16 cellular contexts compared by ENCODE assay signal in genomic region chrX:2451456-2452316, GRCh38. TPM values are rescaled to one million over a fixed set of nuclear protein-coding genes. Genes with fewer than 3 reads are reported as not detected.
DNase-seq lines count a peak whose midpoint lies in the region; ATAC-seq and TF ChIP-seq lines count a peak whose summit lies in the region.
"Had no signal": no experiment of that assay in that cellular context is flagged by ENCODE, and none has a peak within 500 bp of the region (broad histone marks: within the 10 kb centered on the region; RNA-seq: fewer than 3 reads in every experiment).

No MANE protein-coding gene starts in this region.

- no peak overlapping the region for H3K4me3 ChIP-seq in AG04449 (ENCODE audit: low read depth, low read length)
- no peak overlapping the region for H3K4me3 ChIP-seq in HUES64 (ENCODE audit: low read length)
- H3K4me3 ChIP-seq in endodermal cell (ENCODE audit: low read length) = no peak overlapping the region
- no peak overlapping the region for H3K4me3 ChIP-seq in upper lobe of left lung

- H3K27me3 ChIP-seq in HUES64 (ENCODE audit: insufficient read depth, low read length) = no peaks in the 10 kb centered on the region
- H3K27me3 ChIP-seq in endodermal cell (ENCODE audit: control insufficient read depth, insufficient read depth, low read length, poor library complexity, severe bottlenecking) = no peaks in the 10 kb centered on the region
- no peaks in the 10 kb centered on the region for H3K27me3 ChIP-seq in upper lobe of left lung

- H3K27ac ChIP-seq in HUES64 (ENCODE audit: low read depth, low read length) (peak overlapping the region; percentile 34), endodermal cell (ENCODE audit: low read depth, low read length) (peak overlapping the region; percentile 79), upper lobe of left lung (no peak overlapping the region)
- H3K27ac ChIP-seq: parathyroid adenoma had no signal

- H3K9ac ChIP-seq in HUES64 (ENCODE audit: low read depth, low read length) (no peak overlapping the region), endodermal cell (ENCODE audit: extremely low read depth, low read length, poor library complexity, severe bottlenecking) (no peak overlapping the region)
- H3K9ac ChIP-seq: parathyroid adenoma had no signal

- no peak for TF ChIP-seq CTCF in AG04449 (IDR thresholded peaks at IDR 0.05; ENCODE audit: insufficient read depth, low read length, missing control alignments)
- no peak for TF ChIP-seq CTCF in endodermal cell (conservative IDR thresholded peaks at IDR 0.05)
- no peak for TF ChIP-seq CTCF in activated CD8-positive, alpha-beta T cell treated with anti-CD3 and anti-CD28 coated beads for 36 hours (IDR thresholded peaks at IDR 0.05)
- TF ChIP-seq CTCF in upper lobe of left lung (IDR thresholded peaks at IDR 0.05) = no peak

- peaks cover 19% of the 10 kb centered on the region for H3K4me1 Mint-ChIP-seq in endodermal cell
- peaks cover 13% of the 10 kb centered on the region for H3K4me1 Mint-ChIP-seq in activated CD8-positive, alpha-beta T cell treated with anti-CD3 and anti-CD28 coated beads for 36 hours (ENCODE audit: low read depth)

- H3K27ac Mint-ChIP-seq in endodermal cell = peak overlapping the region; percentile 91
- H3K27ac Mint-ChIP-seq in activated CD8-positive, alpha-beta T cell treated with anti-CD3 and anti-CD28 coated beads for 36 hours = no peak overlapping the region

- no peaks in the 10 kb centered on the region for H3K36me3 ChIP-seq in HUES64 (ENCODE audit: insufficient read depth, low read length)
- H3K36me3 ChIP-seq in endodermal cell (ENCODE audit: control insufficient read depth, insufficient read depth, low read length) = no peaks in the 10 kb centered on the region
- peaks cover 0 to 3% (median 0%) of the 10 kb centered on the region in 4 donors for H3K36me3 ChIP-seq in upper lobe of left lung

- intact Hi-C loops in activated CD8-positive, alpha-beta T cell treated with anti-CD3 and anti-CD28 coated beads for 36 hours (cut with micrococcal nuclease) = no loop called here

- TF ChIP-seq POLR2A in GM18505 (IDR thresholded peaks at IDR 0.05; ENCODE audit: borderline replicate concordance, extremely low read depth, insufficient read depth, insufficient read length) = no peak
- TF ChIP-seq POLR2A in upper lobe of left lung (IDR thresholded peaks at IDR 0.05) = no peak

- CTCF ChIA-PET in AG04449 (lab: Yijun Ruan, JAX) = no interaction called here
- CTCF ChIA-PET in activated CD8-positive, alpha-beta T cell treated with anti-CD3 and anti-CD28 coated beads for 36 hours (lab: Charles Lee) = no interaction called here

- no peak for ATAC-seq in activated CD8-positive, alpha-beta T cell treated with anti-CD3 and anti-CD28 coated beads for 36 hours
- ATAC-seq in GM18505 (IDR thresholded peaks at IDR 0.05; ENCODE audit: unreplicated experiment) = no peak
- ATAC-seq in HG03469 (IDR thresholded peaks at IDR 0.05; ENCODE audit: unreplicated experiment) = no peak
- ATAC-seq in upper lobe of left lung (ENCODE audit: low FRiP score in 2 of 2) = no peak
- ATAC-seq: left lobe of liver had no signal

- no peaks in the 10 kb centered on the region for H3K9me3 ChIP-seq in HUES64 (ENCODE audit: insufficient read depth, low read depth, low read length)
- peaks cover 15% of the 10 kb centered on the region for H3K9me3 ChIP-seq in endodermal cell (ENCODE audit: control insufficient read depth, low read length)
- H3K9me3 ChIP-seq in upper lobe of left lung = no peaks in the 10 kb centered on the region

- H3K4me1 ChIP-seq in HUES64 (ENCODE audit: insufficient read depth, low read length) = peaks cover 15% of the 10 kb centered on the region; the same call in 1 of the 2 replicates
- H3K4me1 ChIP-seq in endodermal cell (ENCODE audit: control insufficient read depth, insufficient read depth, low read length) = no peaks in the 10 kb centered on the region
- no peaks in the 10 kb centered on the region for H3K4me1 ChIP-seq in upper lobe of left lung
- H3K4me1 ChIP-seq: parathyroid adenoma had no signal

- DNase-seq in AG04449 (ENCODE audit: low read depth, low spot score) (peak; percentile 12), endodermal cell (peak; percentile 83), mucosa of gallbladder (ENCODE audit: low spot score) (peak; percentile 23), upper lobe of left lung (no peak)
- no peak for DNase-seq in activated CD8-positive, alpha-beta T cell treated with anti-CD3 and anti-CD28 coated beads for 36 hours
- DNase-seq: amygdala; erythroblast; GF-D8; Kasumi-1; NCI-H2227 treated with DMSO at 0.1 percent for 48 hours; stimulated activated CD4-positive, alpha-beta T cell treated with anti-CD3 and anti-CD28 coated beads, Interleukin-4, amount 100 ng/mL, for 1 hour had no signal

- TF ChIP-seq EP300 in upper lobe of left lung (IDR thresholded peaks at IDR 0.05) = no peak

- POLR2A ChIA-PET in AG04449 (lab: Yijun Ruan, JAX) = no interaction called here
- POLR2A ChIA-PET in activated CD8-positive, alpha-beta T cell treated with anti-CD3 and anti-CD28 coated beads for 36 hours (lab: Charles Lee) = no interaction called here

- no peak overlapping the region for H3K4me3 Mint-ChIP-seq in endodermal cell
- no peak overlapping the region for H3K4me3 Mint-ChIP-seq in activated CD8-positive, alpha-beta T cell treated with anti-CD3 and anti-CD28 coated beads for 36 hours

- WGBS in HUES64 = 65% methylated on average over 25 of the region's 25 CpGs
- WGBS in endodermal cell (ENCODE audit: insufficient coverage in 1 of 2, insufficient read length in 1 of 2), 2 experiments = 64 to 81% methylated on average over 24 to 25 of the region's 25 CpGs
- WGBS in upper lobe of left lung, 2 donors = 79 to 83% methylated on average over 25 of the region's 25 CpGs

- peaks cover 21% of the 10 kb centered on the region for H3K9me3 Mint-ChIP-seq in endodermal cell
- H3K9me3 Mint-ChIP-seq in activated CD8-positive, alpha-beta T cell treated with anti-CD3 and anti-CD28 coated beads for 36 hours = peaks cover 5% of the 10 kb centered on the region

- H3K36me3 Mint-ChIP-seq in endodermal cell (ENCODE audit: low read depth) = peaks cover 33% of the 10 kb centered on the region
- peaks cover 23% of the 10 kb centered on the region for H3K36me3 Mint-ChIP-seq in activated CD8-positive, alpha-beta T cell treated with anti-CD3 and anti-CD28 coated beads for 36 hours (ENCODE audit: low read depth)

- no peaks in the 10 kb centered on the region for H3K27me3 Mint-ChIP-seq in endodermal cell (ENCODE audit: insufficient read depth)
- no peaks in the 10 kb centered on the region for H3K27me3 Mint-ChIP-seq in activated CD8-positive, alpha-beta T cell treated with anti-CD3 and anti-CD28 coated beads for 36 hours

RNA-seq across cellular contexts. Expression of gene DHRSX, which starts 49.1 kb away (rescaled TPM):
- 25.8 TPM for polyA plus RNA-seq in HUES64 (2013, experiment 1 of 2)
- polyA plus RNA-seq in HUES64 (2013, experiment 2 of 2) = 37.3 TPM
- total RNA-seq in endodermal cell = 10 to 100 TPM; 36.5 to 45.4 TPM
- 43.9 TPM for polyA plus RNA-seq in endodermal cell (2013, experiment 1 of 2)
- 47.7 TPM for polyA plus RNA-seq in endodermal cell (2013, experiment 2 of 2)
- total RNA-seq in mucosa of gallbladder = 61.4 TPM
- 10 to 100 TPM; 19.7 to 22.0 TPM for total RNA-seq in activated CD8-positive, alpha-beta T cell treated with anti-CD3 and anti-CD28 coated beads for 36 hours
- total RNA-seq in upper lobe of left lung = 10 to 100 TPM; 18.2 to 34.8 (median 21.2) TPM

RNA-seq across cellular contexts. Expression of gene ZBED1, which starts 49.1 kb away (rescaled TPM):
- 25.3 TPM for polyA plus RNA-seq in HUES64 (2013, experiment 1 of 2)
- 26.4 TPM for polyA plus RNA-seq in HUES64 (2013, experiment 2 of 2)
- total RNA-seq in endodermal cell (10 to 100 TPM; 55.8 to 71.9 TPM), mucosa of gallbladder (80.2 TPM), upper lobe of left lung (10 to 100 TPM; 33.2 to 48.7 (median 41.6) TPM)
- 39.2 TPM for polyA plus RNA-seq in endodermal cell (2013, experiment 1 of 2)
- polyA plus RNA-seq in endodermal cell (2013, experiment 2 of 2) = 41.0 TPM
- total RNA-seq in activated CD8-positive, alpha-beta T cell treated with anti-CD3 and anti-CD28 coated beads for 36 hours = 10 to 100 TPM; 26.3 to 28.7 TPM

Comparison
In these comparisons a context has a peak if more than half of its experiments do, and no peak if none do; other contexts are left out.
1. DNase-seq: peak in AG04449 (single experiment), endodermal cell (single experiment) and mucosa of gallbladder (single experiment); none in activated CD8-positive, alpha-beta T cell treated with anti-CD3 and anti-CD28 coated beads for 36 hours (single experiment) and upper lobe of left lung (0 of 2).
2. H3K27ac ChIP-seq: peak in HUES64 (single experiment) and endodermal cell (single experiment); none in upper lobe of left lung (0 of 4).